ENCODE assay signal across 22 cellular contexts in the genomic region with DNA sequence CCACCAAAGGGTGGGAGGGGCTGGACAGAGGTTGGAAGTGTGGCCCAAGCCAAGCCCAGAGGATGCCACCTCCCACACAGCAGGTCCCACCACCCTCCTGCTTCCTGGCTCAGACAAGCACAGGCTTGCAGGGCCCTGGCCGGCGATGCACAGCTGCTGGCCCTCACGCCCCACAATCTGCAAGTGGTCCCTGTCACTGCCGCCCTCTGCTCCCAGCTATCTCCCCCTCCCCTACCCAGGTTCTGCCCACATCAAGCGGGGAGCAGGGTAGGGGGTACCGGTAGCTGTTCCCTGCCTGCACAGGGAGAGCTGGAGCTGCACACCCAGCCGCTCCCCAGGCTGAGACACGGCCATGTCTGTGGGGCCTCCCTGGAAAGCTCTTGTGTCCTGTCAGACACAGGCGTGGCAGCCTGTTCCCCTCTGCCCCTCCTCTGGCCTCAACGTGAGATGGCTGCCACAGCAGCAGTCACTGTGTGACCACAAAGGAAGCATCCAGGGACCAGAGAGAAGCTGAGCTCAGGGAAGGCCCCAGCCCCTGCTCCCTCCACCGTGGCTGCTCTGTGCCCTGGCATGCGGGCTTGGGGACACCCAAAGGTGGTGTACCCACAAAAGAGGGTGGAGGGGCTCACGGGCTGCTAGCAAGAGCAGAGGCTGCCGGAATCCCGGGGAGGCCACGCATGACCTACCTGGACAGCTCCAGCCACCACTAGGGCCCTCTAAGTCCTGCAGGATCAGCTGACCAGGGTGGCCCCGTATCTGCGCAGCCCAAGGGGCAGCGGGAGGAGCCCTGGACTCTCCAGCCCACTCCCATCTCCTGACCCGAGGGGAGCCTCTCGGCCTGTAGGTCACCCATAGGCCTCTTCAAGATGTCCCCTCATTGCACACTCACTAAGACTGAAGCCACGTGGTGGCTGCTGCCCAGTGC. TPM values are rescaled to one million over a fixed set of nuclear protein-coding genes. Genes with fewer than 3 reads are reported as not detected.
DNase-seq lines count a peak whose midpoint lies in the region; ATAC-seq, FAIRE-seq and TF ChIP-seq lines count a peak whose summit lies in the region.
"Had no signal": no experiment of that assay in that cellular context is flagged by ENCODE, and none has a peak within 500 bp of the region (broad histone marks: within the 10 kb centered on the region; RNA-seq: fewer than 3 reads in every experiment).

No MANE protein-coding gene starts in this region.

- H3K27me3 ChIP-seq in BLaER1 treated with 17β-estradiol and CSF1 and Interleukin-3, amounts not matched to agents 10 nM and 100 nM: no peaks in the 10 kb centered on the region
- H3K27me3 ChIP-seq in bronchial epithelial cell (ENCODE audit: control insufficient read depth, insufficient read depth, low read length): no peaks in the 10 kb centered on the region
- H3K27me3 ChIP-seq: heart left ventricle had no signal

- H3K9me3 ChIP-seq in A549: no peaks in the 10 kb centered on the region
- H3K9me3 ChIP-seq in BLaER1 treated with 17β-estradiol and CSF1 and Interleukin-3, amounts not matched to agents 10 nM and 100 nM (replicated peaks in 1 of 11): no peaks in the 10 kb centered on the region
- H3K9me3 ChIP-seq: heart left ventricle, prostate gland had no signal

- H3K4me2 ChIP-seq in A549: no peak overlapping the region
- H3K4me2 ChIP-seq in BLaER1 treated with 17β-estradiol and CSF1 and Interleukin-3, amounts not matched to agents 10 nM and 100 nM: peak overlapping the region; percentile 43 to 94 (median 79)

- H3K36me3 Mint-ChIP-seq in CD14-positive monocyte: peaks cover 46 to 48% of the 10 kb centered on the region in 2 donors
- H3K36me3 Mint-ChIP-seq: activated naive CD4-positive, alpha-beta T cell treated with anti-CD3 and anti-CD28 coated beads, Interleukin-2, amount 50 U/mL, for 72 hours had no signal

- H3K4me3 ChIP-seq in A549 (no peak overlapping the region), bronchial epithelial cell (ENCODE audit: low read depth, low read length) (no peak overlapping the region)
- H3K4me3 ChIP-seq in BLaER1 treated with 17β-estradiol and CSF1 and Interleukin-3, amounts not matched to agents 10 nM and 100 nM: 0 out of 20 replicates have a peak overlapping the region, but pooled peaks of 1 of the 10 experiments have one; percentile 1
- H3K4me3 ChIP-seq: heart left ventricle, prostate gland had no signal

- no peaks in the 10 kb centered on the region for H3K9me3 Mint-ChIP-seq in CD14-positive monocyte
- H3K9me3 Mint-ChIP-seq: activated CD4-positive, alpha-beta T cell treated with anti-CD3 and anti-CD28 coated beads, Interleukin-2, amount 10 ng/mL, durations not matched to agents 7 days and 5 days; activated naive CD4-positive, alpha-beta T cell treated with anti-CD3 and anti-CD28 coated beads, Interleukin-2, amount 50 U/mL, for 72 hours; activated T-helper 1 cell treated with anti-CD3 and anti-CD28 coated beads, Interleukin-12 subunit alpha, Interleukin-12 subunit beta, Interleukin-2, Interleukin-4 antibody, amounts not matched to agents 30 ng/mL and 10 ng/mL and 1 ng/mL, durations not matched to agents 14 hours and 24 hours and 36 hours; CD4-positive, alpha-beta memory T cell had no signal

- H3K4me3 Mint-ChIP-seq in CD14-positive monocyte: no peak overlapping the region
- H3K4me3 Mint-ChIP-seq: activated CD4-positive, alpha-beta T cell treated with anti-CD3 and anti-CD28 coated beads, Interleukin-2, amount 10 ng/mL, durations not matched to agents 7 days and 5 days; activated CD8-positive, alpha-beta memory T cell treated with anti-CD3 and anti-CD28 coated beads, Interleukin-2, amount 10 ng/mL, durations not matched to agents 7 days and 5 days; activated T-helper 1 cell treated with anti-CD3 and anti-CD28 coated beads, Interleukin-12 subunit alpha, Interleukin-12 subunit beta, Interleukin-2, Interleukin-4 antibody, amounts not matched to agents 30 ng/mL and 10 ng/mL and 1 ng/mL, durations not matched to agents 14 hours and 24 hours and 36 hours; CD4-positive, alpha-beta memory T cell had no signal

- 92% methylated on average over 14 of the region's 22 CpGs for WGBS in A549 (ENCODE audit: missing lambda C conversion rate)

- intact Hi-C loops in CD14-positive monocyte (cut with micrococcal nuclease): no loop called here

- H3K36me3 ChIP-seq in BLaER1 treated with 17β-estradiol and CSF1 and Interleukin-3, amounts not matched to agents 10 nM and 100 nM: peaks cover 36 to 75% (median 43%) of the 10 kb centered on the region in 11 experiments
- peaks cover 6% of the 10 kb centered on the region for H3K36me3 ChIP-seq in bronchial epithelial cell (ENCODE audit: control insufficient read depth, insufficient read depth, low read length)

- no peaks in the 10 kb centered on the region for H3K27me3 Mint-ChIP-seq in CD14-positive monocyte (ENCODE audit: low read depth in 3 of 3)
- H3K27me3 Mint-ChIP-seq: activated CD4-positive, alpha-beta T cell treated with anti-CD3 and anti-CD28 coated beads, Interleukin-2, amount 10 ng/mL, durations not matched to agents 7 days and 5 days; activated CD8-positive, alpha-beta memory T cell treated with anti-CD3 and anti-CD28 coated beads, Interleukin-2, amount 10 ng/mL, durations not matched to agents 7 days and 5 days; CD4-positive, alpha-beta memory T cell had no signal

- no peaks in the 10 kb centered on the region for H3K4me1 Mint-ChIP-seq in CD14-positive monocyte
- H3K4me1 Mint-ChIP-seq: activated CD4-positive, alpha-beta T cell treated with anti-CD3 and anti-CD28 coated beads, Interleukin-2, amount 10 ng/mL, durations not matched to agents 7 days and 5 days; activated CD8-positive, alpha-beta memory T cell treated with anti-CD3 and anti-CD28 coated beads, Interleukin-2, amount 10 ng/mL, durations not matched to agents 7 days and 5 days had no signal

- CTCF ChIA-PET in A549 (lab: Yijun Ruan, JAX): no interaction called here
- CTCF ChIA-PET in HEK293T (lab: Yijun Ruan, JAX): no interaction called here

- TF ChIP-seq RAD21 in A549 (conservative IDR thresholded peaks at IDR 0.05 in 1 of 2, IDR thresholded peaks at IDR 0.05 in 1 of 2): no peak

- no peak for TF ChIP-seq CTCF in A549 (IDR thresholded peaks at IDR 0.05)
- no peak for TF ChIP-seq CTCF in bronchial epithelial cell (IDR thresholded peaks at IDR 0.05; ENCODE audit: insufficient read depth, low read length, severe bottlenecking)
- no peak for TF ChIP-seq CTCF in CD14-positive monocyte (IDR thresholded peaks at IDR 0.05)

- H3K9ac ChIP-seq in BLaER1 treated with 17β-estradiol and CSF1 and Interleukin-3, amounts not matched to agents 10 nM and 100 nM: peak overlapping the region in 5 of 11 experiments; percentile 9 to 44 (median 24); a peak in 2 of 22 replicates

- DNase-seq in A549 (ENCODE audit: low read depth in 1 of 2, low spot score in 1 of 2): no peak
- DNase-seq in NCI-H69 (lab: John Stamatoyannopoulos, UW): peak; percentile 49
- DNase-seq in bronchial epithelial cell (ENCODE audit: low read depth): peak; percentile 47
- no peak for DNase-seq in CD14-positive monocyte (ENCODE audit: low spot score)
- no peak for DNase-seq in HEK293T (ENCODE audit: extremely low spot score)
- DNase-seq: activated CD4-positive, alpha-beta T cell treated with anti-CD3 and anti-CD28 coated beads, Interleukin-2, amount 10 ng/mL, durations not matched to agents 7 days and 5 days; activated CD8-positive, alpha-beta memory T cell treated with anti-CD3 and anti-CD28 coated beads, Interleukin-2, amount 10 ng/mL, durations not matched to agents 7 days and 5 days; CD4-positive, alpha-beta memory T cell; DMS153; heart left ventricle; mesenchymal stem cell; NCI-H1092; NCI-H1930; NCI-H2227 treated with DMSO at 0.1 percent for 48 hours had no signal

- H3K27ac ChIP-seq in A549: 0 out of 6 replicates have a peak overlapping the region, but pooled peaks of 1 of the 2 experiments have one; percentile 11
- peak overlapping the region in 4 of 11 experiments; percentile 18 to 47 (median 28); a peak in 4 of 22 replicates for H3K27ac ChIP-seq in BLaER1 treated with 17β-estradiol and CSF1 and Interleukin-3, amounts not matched to agents 10 nM and 100 nM
- H3K27ac ChIP-seq: heart left ventricle, prostate gland, VCaP had no signal

- no peaks in the 10 kb centered on the region for H3K4me1 ChIP-seq in A549
- peaks cover 25 to 59% (median 39%) of the 10 kb centered on the region in 10 experiments for H3K4me1 ChIP-seq in BLaER1 treated with 17β-estradiol and CSF1 and Interleukin-3, amounts not matched to agents 10 nM and 100 nM
- H3K4me1 ChIP-seq: heart left ventricle, prostate gland had no signal

- POLR2A ChIA-PET in A549 (lab: Yijun Ruan, JAX): no interaction called here
- POLR2A ChIA-PET in HEK293T (lab: Yijun Ruan, JAX): interaction anchor here (1.2 to 1.3 kb wide), 2 partner anchors 8 to 19 kb away, joined by 3 read pairs; no protein-coding TSS in a partner anchor

- H3K27ac Mint-ChIP-seq in CD14-positive monocyte: no peak overlapping the region
- H3K27ac Mint-ChIP-seq: activated CD4-positive, alpha-beta T cell treated with anti-CD3 and anti-CD28 coated beads, Interleukin-2, amount 10 ng/mL, durations not matched to agents 7 days and 5 days; activated CD8-positive, alpha-beta memory T cell treated with anti-CD3 and anti-CD28 coated beads, Interleukin-2, amount 10 ng/mL, durations not matched to agents 7 days and 5 days; activated naive CD4-positive, alpha-beta T cell treated with anti-CD3 and anti-CD28 coated beads, Interleukin-2, amount 50 U/mL, for 72 hours; activated T-helper 1 cell treated with anti-CD3 and anti-CD28 coated beads, Interleukin-12 subunit alpha, Interleukin-12 subunit beta, Interleukin-2, Interleukin-4 antibody, amounts not matched to agents 30 ng/mL and 10 ng/mL and 1 ng/mL, durations not matched to agents 14 hours and 24 hours and 36 hours; CD4-positive, alpha-beta memory T cell had no signal

- TF ChIP-seq EP300 in A549 (IDR thresholded peaks at IDR 0.05): no peak

- no peak for FAIRE-seq in A549 (lab: Jason Lieb, UNC)
- FAIRE-seq in bronchial epithelial cell (lab: Jason Lieb, UNC): no peak
- FAIRE-seq: G401.6 had no signal

- H4K20me1 ChIP-seq in BLaER1 treated with 17β-estradiol and CSF1 and Interleukin-3, amounts not matched to agents 10 nM and 100 nM: peaks cover 22 to 100% (median 89%) of the 10 kb centered on the region in 11 experiments; a peak in 21 of 22 replicates

- ATAC-seq in A549 (peak; percentile 1 to 14; a peak in 3 of 6 replicates), GM18870 (IDR thresholded peaks at IDR 0.05; ENCODE audit: unreplicated experiment) (no peak), HG02642 (IDR thresholded peaks at IDR 0.05; ENCODE audit: poor library complexity, unreplicated experiment) (no peak)
- ATAC-seq: activated CD8-positive, alpha-beta memory T cell treated with anti-CD3 and anti-CD28 coated beads, Interleukin-2, amount 10 ng/mL, durations not matched to agents 7 days and 5 days had no signal

- TF ChIP-seq POLR2A in A549 (IDR thresholded peaks at IDR 0.05; ENCODE audit: low read length): no peak

RNA-seq across cellular contexts. Expression of gene ZDHHC11, which starts 10.9 kb away (rescaled TPM):
- polyA plus RNA-seq in A549 (2011; rRNA removed): 2.6 and 9.9 TPM in 2 replicates
- polyA plus RNA-seq in A549 (2012; cell fraction: cytosol; rRNA removed): 3.8 and 4.7 TPM in 2 replicates
- 67.7 and 100 TPM in 2 replicates for polyA plus RNA-seq in A549 (2012; cell fraction: nucleus; rRNA removed)
- 12.9 to 16.0 TPM (median 13.7 TPM) in 3 replicates for polyA plus RNA-seq in A549 (2017; fragmentation: RNase III; extraction: RNeasy Plus Mini Kit Qiagen cat#74134 plus additional on column Dnase treatment)
- 13.4 and 20.0 TPM in 2 replicates for polyA minus RNA-seq in A549 (2011; rRNA and poly(A)+ RNA removed)
- total RNA-seq in bronchial epithelial cell: 0.53 and 1.4 TPM in 2 replicates
- not detected for polyA plus RNA-seq in CD14-positive monocyte

RNA-seq across cellular contexts. Expression of gene BRD9, which starts 30.9 kb away (rescaled TPM):
- 11.6 and 15.8 TPM in 2 replicates for polyA plus RNA-seq in A549 (2011; rRNA removed)
- 13.1 and 14.0 TPM in 2 replicates for polyA plus RNA-seq in A549 (2012; cell fraction: cytosol; rRNA removed)
- polyA plus RNA-seq in A549 (2012; cell fraction: nucleus; rRNA removed): 48.6 and 72.1 TPM in 2 replicates
- polyA plus RNA-seq in A549 (2017; fragmentation: RNase III; extraction: RNeasy Plus Mini Kit Qiagen cat#74134 plus additional on column Dnase treatment): 28.9 to 31.0 TPM (median 29.6 TPM) in 3 replicates
- 19.2 and 25.4 TPM in 2 replicates for polyA minus RNA-seq in A549 (2011; rRNA and poly(A)+ RNA removed)
- 36.1 TPM in 2 replicates for total RNA-seq in bronchial epithelial cell
- 1 to 10 TPM; 5.3 to 9.3 TPM for polyA plus RNA-seq in CD14-positive monocyte

RNA-seq across cellular contexts. Expression of gene TRIP13, which starts 31.0 kb away (rescaled TPM):
- polyA plus RNA-seq in A549 (2011; rRNA removed) (62.4 and 82.4 TPM in 2 replicates), A549 (2017; fragmentation: RNase III; extraction: RNeasy Plus Mini Kit Qiagen cat#74134 plus additional on column Dnase treatment) (54.0 to 60.2 TPM (median 54.6 TPM) in 3 replicates), CD14-positive monocyte (1 to 10 TPM in 1 of 2 donors, not detected in 1; 1.2 TPM)
- 42.1 and 48.3 TPM in 2 replicates for polyA plus RNA-seq in A549 (2012; cell fraction: cytosol; rRNA removed)
- polyA plus RNA-seq in A549 (2012; cell fraction: nucleus; rRNA removed): 32.4 and 42.7 TPM in 2 replicates
- polyA minus RNA-seq in A549 (2011; rRNA and poly(A)+ RNA removed): 30.4 and 32.2 TPM in 2 replicates
- total RNA-seq in bronchial epithelial cell: 0.77 and 1.8 TPM in 2 replicates

Comparison
In these comparisons a context has a peak if more than half of its experiments do, and no peak if none do; other contexts are left out.
1. ATAC-seq: peak in A549 (2 of 2); none in GM18870 (single experiment) and HG02642 (single experiment).
2. DNase-seq: peak in NCI-H69 (single experiment) and bronchial epithelial cell (single experiment); none in A549 (0 of 2), CD14-positive monocyte (single experiment) and HEK293T (single experiment).
3. RNA of gene TRIP13, which starts 31.0 kb away (polyA plus RNA-seq): 32.4 to 82.4 TPM in A549; 1.2 TPM in CD14-positive monocyte; every median in the first group is over 10 times any median in the second.